ENCODE assay signal across 8 cellular contexts in genomic region chr16:30010817-30011504, GRCh38. TPM values are rescaled to one million over a fixed set of nuclear protein-coding genes. Genes with fewer than 3 reads are reported as not detected.
DNase-seq lines count a peak whose midpoint lies in the region; ATAC-seq and TF ChIP-seq lines count a peak whose summit lies in the region.

Gene DOC2A (minus strand): TSS chr16:30011027. CDS start chr16:30010222, 805 bp downstream.

- H3K27ac Mint-ChIP-seq in nephron, result no peak within 1 kb of the TSS

- in situ Hi-C loops in Panc1 (cut with HindIII; ENCODE audit: low pct_unique_long_range_greater_than_20kb, low sequenced_read_pairs), result no loop called here

- H3K4me1 ChIP-seq in Panc1 (ENCODE audit: control insufficient read depth, insufficient read depth, low read length), result no peaks in the 10 kb centered on the region

- CTCF ChIA-PET in Panc1 (lab: Charles Lee), result no interaction called here

- DNase-seq in activated T-cell treated with anti-CD3 and anti-CD28 coated beads for 24 hours (ENCODE audit: low read depth) (peak; percentile 22), activated T-cell treated with anti-CD3 and anti-CD28 coated beads for 4 hours (no peak), Panc1 (ENCODE audit: low read depth, low spot score) (no peak), cerebellum (ENCODE audit: low spot score) (peak; percentile 79), medulla oblongata (ENCODE audit: extremely low spot score) (no peak), cerebellar nuclear complex (lab: John Stamatoyannopoulos, UW) (no peak)

- peaks cover 45% of the 10 kb centered on the region for H3K27me3 Mint-ChIP-seq in nephron (ENCODE audit: low read depth)

- no TSS peak for BruUV-seq in Panc1 (replicated peaks; lab: Mats Ljungman, UMichigan)

- intact Hi-C loops in Panc1 (cut with micrococcal nuclease; ENCODE audit: unreplicated experiment), result no loop called here

- peak; percentile 67 for ATAC-seq in Panc1
- no peak for ATAC-seq in HG02885 (IDR thresholded peaks at IDR 0.05; ENCODE audit: poor library complexity, unreplicated experiment)

- TF ChIP-seq CTCF in Panc1 (IDR thresholded peaks at IDR 0.05), result no peak
- TF ChIP-seq CTCF in nephron (IDR thresholded peaks at IDR 0.05; ENCODE audit: unreplicated experiment in 3 of 3), result no peak

- POLR2A ChIA-PET in Panc1 (lab: Charles Lee), result interaction anchor here (0.6 kb wide), 2 partner anchors 123 to 191 kb away, joined by 6 to 8 read pairs; no protein-coding TSS in a partner anchor

- H3K4me3 Mint-ChIP-seq in nephron, result peak within 1 kb of the TSS; percentile 84 to 88 (median 87)

- no peak within 1 kb of the TSS for H3K27ac ChIP-seq in Panc1 (ENCODE audit: low read length)

- H3K36me3 ChIP-seq in Panc1 (ENCODE audit: control insufficient read depth, insufficient read depth, low read length), result no peaks in the 10 kb centered on the region

- H3K9me3 Mint-ChIP-seq in nephron, result no peaks in the 10 kb centered on the region

- no peaks in the 10 kb centered on the region for H3K36me3 Mint-ChIP-seq in nephron (ENCODE audit: low read depth)

- H3K4me3 ChIP-seq in Panc1 (ENCODE audit: low read depth in 2 of 2, low read length in 2 of 2), result peak within 1 kb of the TSS; percentile 40 to 51

- H3K9me3 ChIP-seq in Panc1 (ENCODE audit: control insufficient read depth, insufficient read depth, low read depth, low read length), result no peaks in the 10 kb centered on the region

- no peaks in the 10 kb centered on the region for H3K27me3 ChIP-seq in Panc1 (ENCODE audit: control insufficient read depth, insufficient read depth, low read length)

- peaks cover 5% of the 10 kb centered on the region for H3K4me1 Mint-ChIP-seq in nephron

RNA-seq across cellular contexts. Expression of gene DOC2A, which starts in this region (rescaled TPM):
- 3.2 TPM for total RNA-seq in Panc1 (2021; ENCODE audit: unreplicated experiment)
- 8.3 TPM for polyA plus RNA-seq in Panc1 (2012; ENCODE audit: insufficient read length)
- 6.2 TPM for total RNA-seq in cerebellum

Comparison
In these comparisons a context has a peak if more than half of its experiments do, and no peak if none do; other contexts are left out.
1. DNase-seq: peak in activated T-cell treated with anti-CD3 and anti-CD28 coated beads for 24 hours (single experiment) and cerebellum (single experiment); none in activated T-cell treated with anti-CD3 and anti-CD28 coated beads for 4 hours (single experiment), Panc1 (single experiment), medulla oblongata (single experiment) and cerebellar nuclear complex (0 of 2).